27 cellular contexts compared by ENCODE assay signal in the genomic region with DNA sequence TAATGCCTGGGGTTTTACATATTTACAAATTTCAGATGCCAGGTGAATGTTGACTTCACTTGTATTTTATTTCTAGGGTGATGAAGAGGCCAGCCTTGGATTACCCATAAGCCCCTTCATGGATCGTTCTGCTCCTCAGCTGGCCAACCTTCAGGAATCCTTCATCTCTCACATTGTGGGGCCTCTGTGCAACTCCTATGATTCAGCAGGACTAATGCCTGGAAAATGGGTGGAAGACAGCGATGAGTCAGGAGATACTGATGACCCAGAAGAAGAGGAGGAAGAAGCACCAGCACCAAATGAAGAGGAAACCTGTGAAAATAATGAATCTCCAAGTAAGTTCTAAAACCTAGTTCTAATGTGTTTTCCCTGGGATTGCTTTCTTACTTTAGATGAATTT. TPM values are rescaled to one million over a fixed set of nuclear protein-coding genes. Genes with fewer than 3 reads are reported as not detected.
"Had no signal": no experiment of that assay in that cellular context is flagged by ENCODE, and none has a peak within 500 bp of the region (broad histone marks: within the 10 kb centered on the region; RNA-seq: fewer than 3 reads in every experiment).

No MANE protein-coding gene starts in this region.

- H3K27ac ChIP-seq: Peyer's patch, RWPE1, VCaP had no signal

- H3K4me3 ChIP-seq: Peyer's patch had no signal

- H3K27me3 ChIP-seq: Peyer's patch had no signal

- DNase-seq: activated CD4-positive, alpha-beta memory T cell treated with anti-CD3 and anti-CD28 coated beads for 36 hours; activated CD4-positive, alpha-beta T cell treated with anti-CD3 and anti-CD28 coated beads, Interleukin-2, amount 10 ng/mL, durations not matched to agents 7 days and 5 days; activated CD4-positive, CD25-positive, alpha-beta regulatory T cell; activated CD8-positive, alpha-beta memory T cell treated with anti-CD3 and anti-CD28 coated beads for 24 hours; activated effector memory CD4-positive, alpha-beta T cell treated with anti-CD3 and anti-CD28 coated beads, Interleukin-2, amount 50 U/mL, for 16 hours; activated naive CD4-positive, alpha-beta T cell treated with Interleukin-2 at 50 U/mL for 16 hours; activated naive CD8-positive, alpha-beta T cell treated with anti-CD3 and anti-CD28 coated beads, Interleukin-2, amount 50 U/mL, for 24 hours; activated T-cell treated with anti-CD3 and anti-CD28 coated beads, Interleukin-2, amount 50 U/mL, for 4 hours; amygdala; Kasumi-1; KBM-7; NCI-H1048; NCI-H1417; NCI-H2029; NCI-H2107; NCI-H2171 treated with DMSO at 0.1 percent for 48 hours; NCI-H226; NCI-H510A; NCI-H526 treated with DMSO at 0.1 percent for 48 hours; Peyer's patch; SHP77 treated with DMSO at 0.1 percent for 48 hours; T-helper 17 cell; T1000 had no signal

- H3K9me3 ChIP-seq: Peyer's patch had no signal

- H3K4me1 ChIP-seq: Peyer's patch had no signal

- ATAC-seq: activated naive CD4-positive, alpha-beta T cell treated with anti-CD3 and anti-CD28 coated beads, Interleukin-2, amount 50 U/mL, for 72 hours; activated naive CD8-positive, alpha-beta T cell treated with anti-CD3 and anti-CD28 coated beads, Interleukin-2, amount 50 U/mL, for 24 hours; activated T-cell treated with anti-CD3 and anti-CD28 coated beads, Interleukin-2, amount 50 U/mL, for 4 hours; T-helper 17 cell had no signal

RNA-seq across cellular contexts. Expression of gene SLCO1C1, which starts 41.3 kb away (rescaled TPM):
- total RNA-seq: activated CD4-positive, alpha-beta memory T cell treated with anti-CD3 and anti-CD28 coated beads for 36 hours; activated CD4-positive, alpha-beta T cell treated with anti-CD3 and anti-CD28 coated beads, Interleukin-2, amount 10 ng/mL, durations not matched to agents 7 days and 5 days; activated naive CD4-positive, alpha-beta T cell treated with anti-CD3 and anti-CD28 coated beads, Interleukin-2, amount 50 U/mL, for 72 hours; activated T-cell treated with anti-CD3 and anti-CD28 coated beads, Interleukin-2, amount 50 U/mL, for 4 hours; astrocyte; T-helper 17 cell had no signal
